In the genomic region with DNA sequence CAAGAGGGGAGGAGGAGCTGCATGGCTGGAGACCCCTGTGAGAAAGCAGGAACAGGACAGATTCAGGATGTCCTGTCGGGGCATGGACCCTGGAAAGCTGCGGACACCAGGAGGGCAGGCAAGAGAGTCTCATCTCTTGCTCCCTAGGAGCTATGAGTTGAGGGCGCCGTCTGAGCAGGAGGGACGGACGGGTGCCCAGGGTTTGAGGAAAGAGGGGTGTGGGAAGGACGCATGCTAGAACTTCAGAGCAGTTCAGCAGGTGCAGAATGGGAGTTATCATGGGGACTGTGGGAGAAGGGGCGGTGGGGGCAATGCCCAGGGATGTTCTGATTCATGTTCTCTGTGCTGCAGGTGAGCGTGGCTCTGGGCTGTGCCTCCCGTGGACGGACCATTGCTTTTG, we compare ENCODE assay signal across 28 cellular contexts. TPM values are rescaled to one million over a fixed set of nuclear protein-coding genes. Genes with fewer than 3 reads are reported as not detected.
"Had no signal": no experiment of that assay in that cellular context is flagged by ENCODE, and none has a peak within 500 bp of the region (broad histone marks: within the 10 kb centered on the region; RNA-seq: fewer than 3 reads in every experiment).

No MANE protein-coding gene starts in this region.

- H3K27me3 Mint-ChIP-seq: activated CD4-positive, alpha-beta T cell treated with anti-CD3 and anti-CD28 coated beads, Interleukin-2, amount 10 ng/mL, durations not matched to agents 24 days and 14 days; activated T-helper 17 cell treated with anti-CD3 and anti-CD28 coated beads, Interleukin-2, amount 50 U/mL, for 72 hours had no signal

- H3K27ac Mint-ChIP-seq: activated CD4-positive, alpha-beta T cell treated with anti-CD3 and anti-CD28 coated beads, Interleukin-2, amount 10 ng/mL, durations not matched to agents 24 days and 14 days; activated T-cell treated with anti-CD3 and anti-CD28 coated beads, Interleukin-2, amount 50 U/mL, for 24 hours; activated T-helper 17 cell treated with anti-CD3 and anti-CD28 coated beads, Interleukin-2, amount 50 U/mL, for 72 hours; natural killer cell; progenitor cell of endocrine pancreas had no signal

- H3K4me3 ChIP-seq: cardiac muscle cell, lower lobe of right lung, sigmoid colon, smooth muscle cell, tibial nerve had no signal

- H3K4me1 ChIP-seq: foreskin keratinocyte, lower lobe of right lung, tibial nerve had no signal

- DNase-seq: activated CD4-positive, alpha-beta T cell treated with anti-CD3 and anti-CD28 coated beads, Interleukin-2, amount 10 ng/mL, durations not matched to agents 24 days and 14 days; activated CD8-positive, alpha-beta memory T cell treated with anti-CD3 and anti-CD28 coated beads for 24 hours; activated CD8-positive, alpha-beta memory T cell treated with anti-CD3 and anti-CD28 coated beads, Interleukin-2, amount 50 U/mL, for 4 hours; activated T-cell treated with anti-CD3 and anti-CD28 coated beads, Interleukin-2, amount 50 U/mL, for 24 hours; dermis blood vessel endothelial cell; effector CD8-positive, alpha-beta T cell; foreskin keratinocyte; lower lobe of right lung; natural killer cell; retina; sigmoid colon; stimulated activated CD4-positive, alpha-beta T cell treated with anti-CD3 and anti-CD28 coated beads, Interleukin-2, amount 100 ng/mL, for 48 hours; stimulated activated CD8-positive, alpha-beta memory T cell treated with anti-CD3 and anti-CD28 coated beads, Interleukin-4, amount 100 ng/mL, for 48 hours; stimulated activated naive CD4-positive, alpha-beta T cell treated with Interleukin-2 at 50 U/mL for 16 hours; substantia nigra; SW 1271; T-helper 2 cell had no signal

- H3K4me3 Mint-ChIP-seq: activated CD4-positive, alpha-beta T cell treated with anti-CD3 and anti-CD28 coated beads, Interleukin-2, amount 10 ng/mL, durations not matched to agents 24 days and 14 days; activated T-cell treated with anti-CD3 and anti-CD28 coated beads, Interleukin-2, amount 50 U/mL, for 24 hours; natural killer cell had no signal

- ATAC-seq: activated CD4-positive, CD25-positive, alpha-beta regulatory T cell treated with anti-CD3 and anti-CD28 coated beads, Interleukin-2, amount 50 U/mL, for 24 hours; activated T-helper 17 cell treated with anti-CD3 and anti-CD28 coated beads, Interleukin-2, amount 50 U/mL, for 72 hours; foreskin keratinocyte; left lobe of liver; lower lobe of right lung; natural killer cell had no signal

- H3K36me3 ChIP-seq: cardiac muscle cell, lower lobe of right lung, sigmoid colon, tibial nerve had no signal

- H3K9me3 Mint-ChIP-seq: activated CD4-positive, alpha-beta T cell treated with anti-CD3 and anti-CD28 coated beads, Interleukin-2, amount 10 ng/mL, durations not matched to agents 24 days and 14 days; activated T-cell treated with anti-CD3 and anti-CD28 coated beads, Interleukin-2, amount 50 U/mL, for 24 hours; activated T-helper 17 cell treated with anti-CD3 and anti-CD28 coated beads, Interleukin-2, amount 50 U/mL, for 72 hours; natural killer cell had no signal

- H3K27me3 ChIP-seq: cardiac muscle cell, sigmoid colon had no signal

- H3K9me3 ChIP-seq: lower lobe of right lung, sigmoid colon, tibial nerve had no signal

- H3K36me3 Mint-ChIP-seq: natural killer cell had no signal

- H3K27ac ChIP-seq: cardiac muscle cell, foreskin keratinocyte, lower lobe of right lung, sigmoid colon, tibial nerve, VCaP had no signal

- H3K4me2 ChIP-seq: smooth muscle cell had no signal

RNA-seq across cellular contexts. Expression of a gene that starts 24.8 kb away (rescaled TPM):
- total RNA-seq: activated CD4-positive, alpha-beta T cell treated with anti-CD3 and anti-CD28 coated beads, Interleukin-2, amount 10 ng/mL, durations not matched to agents 24 days and 14 days; cardiac muscle cell; dermis blood vessel endothelial cell; foreskin keratinocyte; glomerular endothelial cell; left lobe of liver; lower lobe of right lung; osteocyte; progenitor cell of endocrine pancreas; smooth muscle cell; tibial nerve had no signal

RNA-seq across cellular contexts. Expression of a gene that starts 25.5 kb away (rescaled TPM):
- total RNA-seq: activated CD4-positive, alpha-beta T cell treated with anti-CD3 and anti-CD28 coated beads, Interleukin-2, amount 10 ng/mL, durations not matched to agents 24 days and 14 days; activated T-helper 17 cell treated with anti-CD3 and anti-CD28 coated beads, Interleukin-2, amount 50 U/mL, for 72 hours; cardiac muscle cell; dermis blood vessel endothelial cell; foreskin keratinocyte; glomerular endothelial cell; left lobe of liver; lower lobe of right lung; osteocyte; progenitor cell of endocrine pancreas; sigmoid colon; smooth muscle cell; tibial nerve; urinary bladder had no signal
